In genomic region chr2:120254178-120254577, GRCh38 we compare ENCODE assay signal across 9 cellular contexts. TPM values are rescaled to one million over a fixed set of nuclear protein-coding genes. Genes with fewer than 3 reads are reported as not detected.
DNase-seq lines count a peak whose midpoint lies in the region; ATAC-seq, FAIRE-seq and TF ChIP-seq lines count a peak whose summit lies in the region.
"Had no signal": no experiment of that assay in that cellular context is flagged by ENCODE, and none has a peak within 500 bp of the region (broad histone marks: within the 10 kb centered on the region; RNA-seq: fewer than 3 reads in every experiment).

No MANE protein-coding gene starts in this region.

- H3K27me3 ChIP-seq in DOHH2 (ENCODE audit: control insufficient read depth, low read length): peaks cover 30% of the 10 kb centered on the region
- no peaks in the 10 kb centered on the region for H3K27me3 ChIP-seq in RWPE2 (ENCODE audit: insufficient read depth, poor library complexity, severe bottlenecking)
- H3K27me3 ChIP-seq in esophagus squamous epithelium: peaks cover 0 to 8% (median 0%) of the 10 kb centered on the region in 4 donors
- no peaks in the 10 kb centered on the region for H3K27me3 ChIP-seq in prostate gland (replicated peaks; ENCODE audit: insufficient read depth)

- intact Hi-C loops in esophagus squamous epithelium (cut with DNase I) (no loop called here), prostate gland (cut with DNase I) (loop anchor here (5.0 to 10.0 kb wide), 2 partner anchors 58 to 421 kb away; no protein-coding TSS in a partner anchor)

- TF ChIP-seq CTCF in DOHH2 (IDR thresholded peaks at IDR 0.05; ENCODE audit: low read depth, low read length, poor library complexity, severe bottlenecking) (no peak), RWPE2 (IDR thresholded peaks at IDR 0.05; ENCODE audit: poor library complexity, severe bottlenecking) (no peak), esophagus squamous epithelium (IDR thresholded peaks at IDR 0.05) (no peak), prostate gland (IDR thresholded peaks at IDR 0.05) (no peak)

- H4K20me1 ChIP-seq in DOHH2 (ENCODE audit: control insufficient read depth, insufficient read depth, low read depth, low read length): no peaks in the 10 kb centered on the region

- H3K4me1 ChIP-seq in DOHH2 (ENCODE audit: control insufficient read depth, low read length) (peaks cover 31% of the 10 kb centered on the region), RWPE2 (ENCODE audit: insufficient read depth, poor library complexity, severe bottlenecking) (peaks cover 14% of the 10 kb centered on the region), esophagus squamous epithelium (peaks cover 6 to 56% (median 40%) of the 10 kb centered on the region in 3 donors), prostate gland (replicated peaks) (peaks cover 6% of the 10 kb centered on the region)

- no peaks in the 10 kb centered on the region for H3F3A ChIP-seq in DOHH2 (ENCODE audit: control insufficient read depth, insufficient read depth)

- H3K79me2 ChIP-seq in DOHH2 (ENCODE audit: control insufficient read depth, low read length): peaks cover 9% of the 10 kb centered on the region; the same call in 1 of the 2 replicates

- H3K27ac ChIP-seq in DOHH2 (ENCODE audit: low read depth, low read length) (no peak overlapping the region), RWPE2 (ENCODE audit: poor library complexity, severe bottlenecking) (peak overlapping the region; percentile 81), esophagus squamous epithelium (peak overlapping the region; percentile 88 to 98 (median 93)), prostate gland (no peak overlapping the region)

- peak overlapping the region; percentile 85; the same call in 1 of the 2 replicates for H3K4me2 ChIP-seq in DOHH2 (ENCODE audit: low read length)

- H3K4me3 ChIP-seq in DOHH2 (ENCODE audit: low read length): no peak overlapping the region; the same call in 1 of the 2 replicates
- H3K4me3 ChIP-seq in RWPE2 (ENCODE audit: severe bottlenecking): peak overlapping the region; percentile 97
- peak overlapping the region; percentile 62 to 90 (median 72) for H3K4me3 ChIP-seq in esophagus squamous epithelium
- peak overlapping the region; percentile 88 to 95 for H3K4me3 ChIP-seq in prostate gland

- no peaks in the 10 kb centered on the region for H3K36me3 ChIP-seq in DOHH2 (ENCODE audit: control insufficient read depth, low read length)
- peaks cover 26% of the 10 kb centered on the region; the same call in 1 of the 2 replicates for H3K36me3 ChIP-seq in RWPE2 (ENCODE audit: low read depth)
- no peaks in the 10 kb centered on the region for H3K36me3 ChIP-seq in esophagus squamous epithelium
- H3K36me3 ChIP-seq in prostate gland: no peaks in the 10 kb centered on the region

- TF ChIP-seq POLR2A in esophagus squamous epithelium (IDR thresholded peaks at IDR 0.05): no peak
- no peak for TF ChIP-seq POLR2A in prostate gland (IDR thresholded peaks at IDR 0.05)
- TF ChIP-seq POLR2A in H54 (IDR thresholded peaks at IDR 0.05; ENCODE audit: low read depth, low read length): no peak

- no peak for DNase-seq in RWPE2 (ENCODE audit: low spot score)
- DNase-seq in esophagus squamous epithelium (lab: John Stamatoyannopoulos, UW): no peak
- no peak for DNase-seq in prostate gland (ENCODE audit: low spot score)
- no peak for DNase-seq in H54 (ENCODE audit: insufficient read length, low spot score)
- DNase-seq in retina: no peak
- DNase-seq: KG1 had no signal

- no peak for FAIRE-seq in H54 (lab: Jason Lieb, UNC)

- ATAC-seq in RWPE2 (ENCODE audit: low read depth) (no peak), HG02938 (IDR thresholded peaks at IDR 0.05; ENCODE audit: unreplicated experiment) (no peak), HG03159 (IDR thresholded peaks at IDR 0.05; ENCODE audit: unreplicated experiment) (no peak)

- H3K9me2 ChIP-seq in DOHH2 (replicated peaks; ENCODE audit: control insufficient read depth, low read length): no peaks in the 10 kb centered on the region

- WGBS in esophagus squamous epithelium, 2 donors: 44 to 59% methylated on average over 8 of the region's 8 CpGs
- 69% methylated on average over 8 of the region's 8 CpGs for WGBS in prostate gland

- H3K9me3 ChIP-seq in DOHH2 (ENCODE audit: control insufficient read depth, insufficient read depth, low read length) (no peaks in the 10 kb centered on the region), RWPE2 (ENCODE audit: severe bottlenecking) (no peaks in the 10 kb centered on the region), esophagus squamous epithelium (no peaks in the 10 kb centered on the region), prostate gland (no peaks in the 10 kb centered on the region)

RNA-seq across cellular contexts. Expression of gene RALB, which starts 1.5 kb away (rescaled TPM):
- total RNA-seq in esophagus squamous epithelium (10 to 100 TPM; 50.2 to 99.2 (median 64.8) TPM), prostate gland (100 to 1,000 TPM in 1 of 2 donors, 10 to 100 TPM in 1; 92.6 to 132 TPM)

RNA-seq across cellular contexts. Expression of gene TMEM185B, which starts 31.0 kb away (rescaled TPM):
- 10 to 100 TPM; 20.9 to 24.8 (median 23.3) TPM for total RNA-seq in esophagus squamous epithelium
- 10 to 100 TPM; 53.7 to 72.3 TPM for total RNA-seq in prostate gland

Comparison
In these comparisons a context has a peak if more than half of its experiments do, and no peak if none do; other contexts are left out.
1. H3K27ac ChIP-seq: peak in RWPE2 (single experiment) and esophagus squamous epithelium (4 of 4); none in DOHH2 (single experiment) and prostate gland (0 of 2).